ENCODE assay signal across 8 cellular contexts in genomic region chr6:13395272-13396237, GRCh38.
DNase-seq lines count a peak whose midpoint lies in the region; ATAC-seq and TF ChIP-seq lines count a peak whose summit lies in the region.

No MANE protein-coding gene starts in this region.

- TF ChIP-seq POLR2A in ovary (IDR thresholded peaks at IDR 0.05): no peak

- peaks cover 31% of the 10 kb centered on the region for H3K4me1 Mint-ChIP-seq in WTC11

- H3K36me3 Mint-ChIP-seq in WTC11: no peaks in the 10 kb centered on the region

- TF ChIP-seq CTCF in fibroblast of pulmonary artery (IDR thresholded peaks at IDR 0.05; ENCODE audit: low read length, missing control alignments): no peak
- no peak for TF ChIP-seq CTCF in ovary (IDR thresholded peaks at IDR 0.05)
- no peak for TF ChIP-seq CTCF in WTC11 (IDR thresholded peaks at IDR 0.05)

- H3K9me3 Mint-ChIP-seq in WTC11: no peaks in the 10 kb centered on the region

- H3K4me3 Mint-ChIP-seq in WTC11: no peak overlapping the region

- no peaks in the 10 kb centered on the region for H3K36me3 ChIP-seq in ovary

- intact Hi-C loops in ovary (cut with DNase I): no loop called here

- no peaks in the 10 kb centered on the region for H3K9me3 ChIP-seq in ovary

- H3K27me3 ChIP-seq in ovary: no peaks in the 10 kb centered on the region

- ATAC-seq in HG02678 (IDR thresholded peaks at IDR 0.05; ENCODE audit: unreplicated experiment) (peak; percentile 30), WTC11 (no peak), GM18498 (IDR thresholded peaks at IDR 0.05; ENCODE audit: unreplicated experiment) (no peak)

- 62 to 67% (median 62%) methylated on average over 12 of the region's 12 CpGs for WGBS in ovary, 3 donors

- POLR2A ChIA-PET in WTC11 (lab: Charles Lee): no interaction called here

- peaks cover 3% of the 10 kb centered on the region for H3K4me1 ChIP-seq in ovary (ENCODE audit: insufficient read depth)

- CTCF ChIA-PET in WTC11 (lab: Charles Lee): interaction anchor here (1.0 kb wide), 1 partner anchor 165 kb away, joined by 3 read pairs; no protein-coding TSS in a partner anchor

- no peak for TF ChIP-seq EP300 in ovary (IDR thresholded peaks at IDR 0.05)

- no peak overlapping the region for H3K4me3 ChIP-seq in fibroblast of pulmonary artery (replicated peaks; ENCODE audit: low read depth, low read length)
- H3K4me3 ChIP-seq in ovary: no peak overlapping the region

- no peak overlapping the region for H3K27ac Mint-ChIP-seq in WTC11

- no peaks in the 10 kb centered on the region; the same call in 1 of the 2 replicates for H3K27me3 Mint-ChIP-seq in WTC11 (ENCODE audit: low read depth)

- peak; percentile 61 for DNase-seq in AG20443 (ENCODE audit: low spot score)
- DNase-seq in RPMI8226: peak; percentile 84
- peak; percentile 96 for DNase-seq in fibroblast of pulmonary artery (ENCODE audit: low read depth)
- peak in 3 of 5 donors; percentile 40 to 53 (median 50) for DNase-seq in ovary
- DNase-seq in WTC11 (ENCODE audit: low spot score): no peak
- DNase-seq in HuH-7 (ENCODE audit: low spot score): no peak

- H3K27ac ChIP-seq in ovary: no peak overlapping the region

TF ChIP-seq in WTC11, 78 proteins besides CTCF, POLR2A, EP300 and RAD21:
- TF ChIP-seq ARID4B (CRISPR knock-in tag; IDR thresholded peaks at IDR 0.05; ENCODE audit: borderline replicate concordance) (no peak), TEAD1 (CRISPR knock-in tag; IDR thresholded peaks at IDR 0.05) (no peak), NFYB (CRISPR knock-in tag; conservative IDR thresholded peaks at IDR 0.05; ENCODE audit: low read depth) (no peak), NR1H2 (CRISPR knock-in tag; IDR thresholded peaks at IDR 0.05) (no peak), ZNF263 (CRISPR knock-in tag; IDR thresholded peaks at IDR 0.05; ENCODE audit: low read depth) (no peak), ZNF281 (CRISPR knock-in tag; IDR thresholded peaks at IDR 0.05) (no peak), CBFB (CRISPR knock-in tag; IDR thresholded peaks at IDR 0.05; ENCODE audit: low read depth) (no peak), ZBTB21 (CRISPR knock-in tag; IDR thresholded peaks at IDR 0.05; ENCODE audit: borderline replicate concordance) (no peak), FOXP1 (CRISPR knock-in tag; IDR thresholded peaks at IDR 0.05; ENCODE audit: borderline replicate concordance) (no peak), IRF2 (CRISPR knock-in tag; IDR thresholded peaks at IDR 0.05; ENCODE audit: borderline replicate concordance, low read depth) (no peak), FOXJ3 (CRISPR knock-in tag; IDR thresholded peaks at IDR 0.05; ENCODE audit: borderline replicate concordance) (no peak), ZNF232 (CRISPR knock-in tag; IDR thresholded peaks at IDR 0.05) (no peak), GABPB1 (CRISPR knock-in tag; IDR thresholded peaks at IDR 0.05) (no peak), ZNF317 (CRISPR knock-in tag; IDR thresholded peaks at IDR 0.05; ENCODE audit: borderline replicate concordance, low read depth) (no peak), ESRRA (CRISPR knock-in tag; IDR thresholded peaks at IDR 0.05; ENCODE audit: borderline replicate concordance) (no peak)
- TF ChIP-seq, protein P1, sequence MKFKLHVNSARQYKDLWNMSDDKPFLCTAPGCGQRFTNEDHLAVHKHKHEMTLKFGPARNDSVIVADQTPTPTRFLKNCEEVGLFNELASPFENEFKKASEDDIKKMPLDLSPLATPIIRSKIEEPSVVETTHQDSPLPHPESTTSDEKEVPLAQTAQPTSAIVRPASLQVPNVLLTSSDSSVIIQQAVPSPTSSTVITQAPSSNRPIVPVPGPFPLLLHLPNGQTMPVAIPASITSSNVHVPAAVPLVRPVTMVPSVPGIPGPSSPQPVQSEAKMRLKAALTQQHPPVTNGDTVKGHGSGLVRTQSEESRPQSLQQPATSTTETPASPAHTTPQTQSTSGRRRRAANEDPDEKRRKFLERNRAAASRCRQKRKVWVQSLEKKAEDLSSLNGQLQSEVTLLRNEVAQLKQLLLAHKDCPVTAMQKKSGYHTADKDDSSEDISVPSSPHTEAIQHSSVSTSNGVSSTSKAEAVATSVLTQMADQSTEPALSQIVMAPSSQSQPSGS (CRISPR knock-in tag; IDR thresholded peaks at IDR 0.05; ENCODE audit: borderline replicate concordance, low read depth): no peak

Comparison
In these comparisons a context has a peak if more than half of its experiments do, and no peak if none do; other contexts are left out.
1. DNase-seq: peak in AG20443 (single experiment), RPMI8226 (single experiment), fibroblast of pulmonary artery (single experiment) and ovary (3 of 5); none in WTC11 (single experiment) and HuH-7 (single experiment).